ENCODE assay signal across 8 cellular contexts in the genomic region with DNA sequence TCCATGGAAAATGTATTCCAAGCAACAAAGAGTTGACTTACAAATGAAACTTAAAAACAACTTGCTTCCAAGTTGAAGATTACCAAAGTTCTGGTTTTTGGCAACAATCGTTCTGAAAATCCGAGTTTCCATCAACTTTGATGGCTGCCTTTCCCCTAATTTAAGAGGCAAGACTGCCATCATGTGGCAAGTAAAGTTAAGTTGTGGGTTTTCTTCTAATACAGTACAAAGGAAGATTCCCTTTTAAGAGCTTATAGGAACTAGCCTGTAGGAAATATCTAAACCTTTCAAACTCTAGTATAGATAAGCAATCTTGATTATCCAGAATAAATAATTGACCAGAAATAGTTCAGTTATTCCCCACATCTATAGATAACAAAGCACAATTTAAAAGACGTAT. TPM values are rescaled to one million over a fixed set of nuclear protein-coding genes. Genes with fewer than 3 reads are reported as not detected.
DNase-seq lines count a peak whose midpoint lies in the region; ATAC-seq and TF ChIP-seq lines count a peak whose summit lies in the region.
"Not testable (repeated sequence)": the region's sequence is repeated elsewhere in the genome, so short reads cannot be mapped to it uniquely, and the experiment has no call there.

No MANE protein-coding gene starts in this region.

- intact Hi-C loops in mucosa of descending colon (cut with DNase I, micrococcal nuclease), result not testable (repeated sequence)

- not testable (repeated sequence) for H3K4me1 ChIP-seq in mucosa of descending colon (ENCODE audit: low read depth)

- not testable (repeated sequence) for H3K9me3 Mint-ChIP-seq in type B pancreatic cell

- in situ Hi-C loops in astrocyte of the cerebellum (cut with HindIII; ENCODE audit: low sequenced_read_pairs), result not testable (repeated sequence)

- not testable (repeated sequence) for H3K4me1 Mint-ChIP-seq in type B pancreatic cell (ENCODE audit: unreplicated experiment)

- H3K27me3 Mint-ChIP-seq in type B pancreatic cell, result not testable (repeated sequence)

- DNase-seq in EL (peak; percentile 34), M059J (ENCODE audit: low read depth) (peak; percentile 38), RPMI8226 (peak; percentile 5), foreskin fibroblast (peak in 1 of 2 donors; percentile 38), mucosa of descending colon (peak in 1 of 3 donors; percentile 37)
- not testable (repeated sequence) for DNase-seq in astrocyte of the cerebellum (ENCODE audit: low read depth); type B pancreatic cell (ENCODE audit: extremely low spot score, unreplicated experiment)

- H3K4me3 ChIP-seq in astrocyte of the cerebellum (ENCODE audit: low read depth, low read length); foreskin fibroblast (ENCODE audit: low read depth in 1 of 2, low read length in 2 of 2); mucosa of descending colon: not testable (repeated sequence)

- not testable (repeated sequence) for H3K9me3 ChIP-seq in mucosa of descending colon

- not testable (repeated sequence) for H3K36me3 ChIP-seq in mucosa of descending colon (ENCODE audit: low read depth)

- H3K36me3 Mint-ChIP-seq in type B pancreatic cell, result not testable (repeated sequence)

- TF ChIP-seq CTCF in astrocyte of the cerebellum (IDR thresholded peaks at IDR 0.05; ENCODE audit: low read depth, low read length, missing control alignments) (peak; percentile 22), foreskin fibroblast (IDR thresholded peaks at IDR 0.05; ENCODE audit: low read depth, low read length) (peak; percentile 12), type B pancreatic cell (conservative IDR thresholded peaks at IDR 0.05) (peak; percentile 74)
- not testable (repeated sequence) for TF ChIP-seq CTCF in mucosa of descending colon (IDR thresholded peaks at IDR 0.05)

- not testable (repeated sequence) for H3K4me3 Mint-ChIP-seq in type B pancreatic cell

- ATAC-seq in GM21825 (IDR thresholded peaks at IDR 0.05; ENCODE audit: unreplicated experiment) (peak; percentile 59), mucosa of descending colon (peak; percentile 70)

- H3K27ac Mint-ChIP-seq in type B pancreatic cell, result not testable (repeated sequence)

RNA-seq across cellular contexts. Expression of gene KIF27, which starts 9.0 kb away (rescaled TPM):
- total RNA-seq in M059J (2014; rRNA removed; shearing (Covaris generic)), result 2.3 and 2.5 TPM in 2 replicates
- total RNA-seq in mucosa of descending colon (1 to 10 TPM; 3.9 to 8.2 (median 4.7) TPM), type B pancreatic cell (ENCODE audit: low replicate concordance) (9.3 and 13.3 TPM in 2 replicates)
